In genomic region chr3:11481561-11481960, GRCh38 we compare ENCODE assay signal across 15 cellular contexts.
DNase-seq lines count a peak whose midpoint lies in the region; ATAC-seq and TF ChIP-seq lines count a peak whose summit lies in the region.
"Had no signal": no experiment of that assay in that cellular context is flagged by ENCODE, and none has a peak within 500 bp of the region (broad histone marks: within the 10 kb centered on the region; RNA-seq: fewer than 3 reads in every experiment).

No MANE protein-coding gene starts in this region.

- H3K4me1 ChIP-seq in heart left ventricle = peaks cover 4 to 47% (median 38%) of the 10 kb centered on the region in 12 donors
- H3K4me1 ChIP-seq in rectal smooth muscle tissue (ENCODE audit: control insufficient read depth, insufficient read depth, low read length) = peaks cover 48% of the 10 kb centered on the region

- intact Hi-C loops in Right ventricle myocardium inferior (cut with DNase I) (no loop called here), cardiac septum (cut with DNase I) (no loop called here), heart left ventricle (cut with DNase I) (no loop called here)

- no peak for TF ChIP-seq POLR2A in heart left ventricle (IDR thresholded peaks at IDR 0.05)

- TF ChIP-seq CTCF in heart left ventricle (IDR thresholded peaks at IDR 0.05) = no peak

- H3K9me3 ChIP-seq in heart left ventricle = peaks cover 0 to 10% (median 0%) of the 10 kb centered on the region in 12 donors

- no peak overlapping the region for H3K9ac ChIP-seq in rectal smooth muscle tissue (ENCODE audit: low read length)

- peak; percentile 93 for ATAC-seq in Right ventricle myocardium inferior
- ATAC-seq in heart left ventricle = peak; percentile 76 to 93 (median 84)
- ATAC-seq in GM21381 (IDR thresholded peaks at IDR 0.05; ENCODE audit: unreplicated experiment) = no peak
- ATAC-seq: CD8-positive, alpha-beta T cell had no signal

- 26 to 29% (median 27%) methylated on average over 2 to 3 of the region's 3 CpGs for WGBS in heart left ventricle, 4 donors

- no peak for DNase-seq in Right ventricle myocardium inferior (ENCODE audit: missing footprints)
- no peak for DNase-seq in cardiac septum (ENCODE audit: low spot score)
- peak in 4 of 5 donors; percentile 33 to 55 (median 52) for DNase-seq in heart left ventricle
- DNase-seq in activated T-cell treated with anti-CD3 and anti-CD28 coated beads, Interleukin-2, amount 50 U/mL, for 1 hour = no peak
- DNase-seq in central memory CD4-positive, alpha-beta T cell = no peak
- DNase-seq in pons (ENCODE audit: low spot score) = no peak
- DNase-seq: activated CD8-positive, alpha-beta memory T cell treated with anti-CD3 and anti-CD28 coated beads for 24 hours; amniotic stem cell; CD8-positive, alpha-beta T cell; glutamatergic neuron; NCI-H2107; NCI-H774; WERI-Rb-1 had no signal

- H3K27ac ChIP-seq in heart left ventricle (peak overlapping the region in 11 of 12 donors; percentile 51 to 80 (median 65)), rectal smooth muscle tissue (ENCODE audit: low read depth, low read length) (peak overlapping the region; percentile 59)
- H3K27ac ChIP-seq: WERI-Rb-1 had no signal

- H3K27me3 ChIP-seq in heart left ventricle (no peaks in the 10 kb centered on the region), rectal smooth muscle tissue (ENCODE audit: control insufficient read depth, insufficient read depth, low read length) (no peaks in the 10 kb centered on the region)

- H3K36me3 ChIP-seq in heart left ventricle (peaks cover 0 to 4% (median 0%) of the 10 kb centered on the region in 9 donors), rectal smooth muscle tissue (ENCODE audit: control insufficient read depth, insufficient read depth, low read length) (no peaks in the 10 kb centered on the region)
- H3K36me3 ChIP-seq: WERI-Rb-1 had no signal

- H3K4me3 ChIP-seq in heart left ventricle = no peak overlapping the region
- H3K4me3 ChIP-seq in rectal smooth muscle tissue (ENCODE audit: low read length) = no peak overlapping the region

Comparison
In these comparisons a context has a peak if more than half of its experiments do, and no peak if none do; other contexts are left out.
1. DNase-seq: peak in heart left ventricle (4 of 5); none in Right ventricle myocardium inferior (single experiment), cardiac septum (single experiment), activated T-cell treated with anti-CD3 and anti-CD28 coated beads, Interleukin-2, amount 50 U/mL, for 1 hour (single experiment), central memory CD4-positive, alpha-beta T cell (single experiment) and pons (single experiment).